ENCODE assay signal across 34 cellular contexts in the genomic region with DNA sequence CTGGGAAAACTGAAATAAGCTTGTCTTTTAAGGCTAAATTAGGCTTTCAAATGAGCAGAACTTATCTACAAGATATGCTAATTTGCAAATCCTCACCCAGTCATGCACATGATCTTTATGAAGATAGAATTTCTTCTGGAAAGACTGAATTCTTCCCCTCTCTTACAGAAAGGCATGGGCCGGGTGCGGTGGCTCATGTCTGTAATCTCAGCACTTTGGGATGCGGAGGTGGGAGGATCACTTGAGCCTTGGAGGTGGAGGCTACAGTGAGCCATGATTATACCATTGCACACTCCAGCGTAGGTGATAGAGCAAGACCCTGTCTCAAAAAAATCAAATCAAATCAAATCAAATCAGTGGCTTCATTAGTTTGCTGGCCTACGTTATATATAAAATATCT. TPM values are rescaled to one million over a fixed set of nuclear protein-coding genes. Genes with fewer than 3 reads are reported as not detected.
"Had no signal": no experiment of that assay in that cellular context is flagged by ENCODE, and none has a peak within 500 bp of the region (broad histone marks: within the 10 kb centered on the region; RNA-seq: fewer than 3 reads in every experiment).

No MANE protein-coding gene starts in this region.

- DNase-seq: activated B cell treated with CpG ODN at 0.5 μM for 24 hours; activated CD4-positive, alpha-beta memory T cell treated with anti-CD3 and anti-CD28 coated beads for 36 hours; activated CD4-positive, alpha-beta T cell treated with anti-CD3 and anti-CD28 coated beads for 4 hours; activated CD4-positive, alpha-beta T cell treated with anti-CD3 and anti-CD28 coated beads, Interleukin-2, amount 10 ng/mL, durations not matched to agents 24 days and 14 days; activated CD4-positive, alpha-beta T cell treated with anti-CD3 and anti-CD28 coated beads, Interleukin-2, amount 50 U/mL, for 1 hour; activated CD4-positive, alpha-beta T cell treated with anti-CD3 and anti-CD28 coated beads, Interleukin-2, amount 50 U/mL, for 4 hours; activated CD4-positive, CD25-positive, alpha-beta regulatory T cell treated with anti-CD3 and anti-CD28 coated beads, Interleukin-2, amount 50 U/mL, for 72 hours; activated CD8-positive, alpha-beta memory T cell treated with anti-CD3 and anti-CD28 coated beads, Interleukin-2, amount 50 U/mL, for 4 hours; activated CD8-positive, alpha-beta T cell treated with anti-CD3 and anti-CD28 coated beads for 36 hours; activated effector memory CD4-positive, alpha-beta T cell treated with anti-CD3 and anti-CD28 coated beads, Interleukin-2, amount 50 U/mL, for 16 hours; activated gamma-delta T cell treated with Interleukin-2 at 50 U/mL for 16 hours; activated naive CD4-positive, alpha-beta T cell; activated naive CD4-positive, alpha-beta T cell treated with anti-CD3 and anti-CD28 coated beads for 36 hours; activated naive CD4-positive, alpha-beta T cell treated with anti-CD3 and anti-CD28 coated beads, Interleukin-2, amount 50 U/mL, for 16 hours; activated naive CD8-positive, alpha-beta T cell treated with anti-CD3 and anti-CD28 coated beads for 36 hours; activated T-cell treated with anti-CD3 and anti-CD28 coated beads for 4 hours; activated T-cell treated with anti-CD3 and anti-CD28 coated beads, Interleukin-2, amount 50 U/mL, for 1 hour; activated T-cell treated with anti-CD3 and anti-CD28 coated beads, Interleukin-2, amount 50 U/mL, for 4 hours; activated T-cell treated with anti-CD3 and anti-CD28 coated beads, Interleukin-2, amount 50 U/mL, for 72 hours; amygdala; anterior cingulate cortex; caudate nucleus; cerebellar nuclear complex; T-helper 1 cell; T-helper 2 cell; T-helper 9 cell had no signal

- H3K4me3 ChIP-seq: ascending aorta, cardiac muscle cell had no signal

- H3K36me3 ChIP-seq: ascending aorta, cardiac muscle cell had no signal

- ATAC-seq: activated CD8-positive, alpha-beta T cell treated with anti-CD3 and anti-CD28 coated beads for 36 hours; activated naive CD4-positive, alpha-beta T cell treated with anti-CD3 and anti-CD28 coated beads, Interleukin-2, amount 50 U/mL, for 72 hours; activated T-cell treated with anti-CD3 and anti-CD28 coated beads, Interleukin-2, amount 50 U/mL, for 4 hours; activated T-cell treated with anti-CD3 and anti-CD28 coated beads, Interleukin-2, amount 50 U/mL, for 72 hours; activated T-helper 17 cell treated with anti-CD3 and anti-CD28 coated beads, Interleukin-2, amount 50 U/mL, for 72 hours had no signal

- H3K27me3 ChIP-seq: ascending aorta, cardiac muscle cell had no signal

- H3K4me1 ChIP-seq: ascending aorta had no signal

- H3K27ac ChIP-seq: ascending aorta, cardiac muscle cell, VCaP had no signal

- H3K9me3 ChIP-seq: ascending aorta had no signal

RNA-seq across cellular contexts. Expression of gene FOXI3, which starts 11.7 kb away (rescaled TPM):
- total RNA-seq: activated B cell treated with CpG ODN at 0.5 μM for 24 hours; activated CD4-positive, alpha-beta memory T cell treated with anti-CD3 and anti-CD28 coated beads for 36 hours; activated CD4-positive, alpha-beta T cell treated with anti-CD3 and anti-CD28 coated beads, Interleukin-2, amount 10 ng/mL, durations not matched to agents 24 days and 14 days; activated CD8-positive, alpha-beta memory T cell treated with anti-CD3 and anti-CD28 coated beads for 36 hours; activated CD8-positive, alpha-beta T cell treated with anti-CD3 and anti-CD28 coated beads for 36 hours; activated naive CD4-positive, alpha-beta T cell treated with anti-CD3 and anti-CD28 coated beads for 36 hours; activated naive CD4-positive, alpha-beta T cell treated with anti-CD3 and anti-CD28 coated beads, Interleukin-2, amount 50 U/mL, for 72 hours; activated naive CD8-positive, alpha-beta T cell treated with anti-CD3 and anti-CD28 coated beads for 36 hours; activated T-cell treated with anti-CD3 and anti-CD28 coated beads, Interleukin-2, amount 50 U/mL, for 4 hours; activated T-cell treated with anti-CD3 and anti-CD28 coated beads, Interleukin-2, amount 50 U/mL, for 72 hours; activated T-helper 1 cell treated with anti-CD3 and anti-CD28 coated beads, Interleukin-12 subunit alpha, Interleukin-12 subunit beta, Interleukin-2, Interleukin-4 antibody, amounts not matched to agents 30 ng/mL and 10 ng/mL and 1 ng/mL, durations not matched to agents 14 hours and 24 hours and 36 hours; activated T-helper 17 cell treated with anti-CD3 and anti-CD28 coated beads, Interleukin-2, amount 50 U/mL, for 72 hours; ascending aorta; bronchial epithelial cell; cardiac muscle cell had no signal
